9 cellular contexts compared by ENCODE assay signal in the genomic region with DNA sequence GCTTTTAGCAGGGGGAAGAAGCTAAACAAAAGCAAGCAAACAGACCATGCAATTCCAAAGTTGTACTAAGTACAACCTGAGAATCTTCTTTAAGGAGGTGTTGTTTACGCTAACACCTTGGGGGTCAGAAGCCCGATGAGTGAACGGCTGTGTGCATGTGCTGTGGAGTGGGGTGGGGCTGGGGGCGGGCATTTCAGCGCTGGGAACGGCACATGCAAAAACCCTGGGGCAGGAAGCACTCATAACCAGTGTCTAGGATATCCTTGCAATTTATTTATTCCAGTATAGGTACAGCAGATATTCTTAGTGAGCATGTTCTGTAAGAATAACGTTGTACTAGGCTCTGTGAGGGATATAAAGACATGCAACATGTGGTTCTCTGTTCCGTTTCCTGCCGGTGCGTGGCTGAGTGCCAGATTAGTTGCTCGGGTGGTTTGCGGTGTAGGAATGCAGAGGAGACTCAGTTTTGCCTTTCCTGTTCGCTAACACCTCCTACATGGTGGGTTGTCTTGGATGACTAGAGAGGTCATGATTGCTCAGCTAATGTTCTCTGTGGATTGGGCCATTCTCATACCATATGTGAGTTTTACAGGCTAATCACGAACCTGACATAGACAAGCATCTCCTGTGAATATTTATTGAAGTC. TPM values are rescaled to one million over a fixed set of nuclear protein-coding genes. Genes with fewer than 3 reads are reported as not detected.
DNase-seq lines count a peak whose midpoint lies in the region; ATAC-seq and TF ChIP-seq lines count a peak whose summit lies in the region.
"Had no signal": no experiment of that assay in that cellular context is flagged by ENCODE, and none has a peak within 500 bp of the region (broad histone marks: within the 10 kb centered on the region; RNA-seq: fewer than 3 reads in every experiment).

No MANE protein-coding gene starts in this region.

- H3K27me3 Mint-ChIP-seq in T-helper 1 cell treated with Interleukin-12 subunit alpha and Interleukin-12 subunit beta and Interleukin-4 antibody, amounts not matched to agents 30 μg/mL and 1 μg/mL, for 36 hours (ENCODE audit: low read depth) = peaks cover 4% of the 10 kb centered on the region
- peaks cover 2% of the 10 kb centered on the region for H3K27me3 Mint-ChIP-seq in activated naive CD8-positive, alpha-beta T cell treated with anti-CD3 and anti-CD28 coated beads, Interleukin-2, amount 50 U/mL, for 24 hours
- H3K27me3 Mint-ChIP-seq in stimulated activated naive B cell treated with anti-CD40 and anti-IgM and Interleukin-4, amounts not matched to agents 10 μg/mL and 1 μg/mL and 100 μg/mL, for 72 hours = no peaks in the 10 kb centered on the region
- peaks cover 2% of the 10 kb centered on the region for H3K27me3 Mint-ChIP-seq in nephron progenitor cell (ENCODE audit: low read depth, poor library complexity)

- peaks cover 5% of the 10 kb centered on the region for H3K9me3 Mint-ChIP-seq in T-helper 1 cell treated with Interleukin-12 subunit alpha and Interleukin-12 subunit beta and Interleukin-4 antibody, amounts not matched to agents 30 μg/mL and 1 μg/mL, for 36 hours
- peaks cover 4% of the 10 kb centered on the region for H3K9me3 Mint-ChIP-seq in activated naive CD8-positive, alpha-beta T cell treated with anti-CD3 and anti-CD28 coated beads, Interleukin-2, amount 50 U/mL, for 24 hours
- peaks cover 0 to 6% of the 10 kb centered on the region in 2 donors for H3K9me3 Mint-ChIP-seq in stimulated activated naive B cell treated with anti-CD40 and anti-IgM and Interleukin-4, amounts not matched to agents 10 μg/mL and 1 μg/mL and 100 μg/mL, for 72 hours
- H3K9me3 Mint-ChIP-seq in nephron progenitor cell = peaks cover 5% of the 10 kb centered on the region

- H3K36me3 Mint-ChIP-seq in T-helper 1 cell treated with Interleukin-12 subunit alpha and Interleukin-12 subunit beta and Interleukin-4 antibody, amounts not matched to agents 30 μg/mL and 1 μg/mL, for 36 hours (ENCODE audit: low read depth) = peaks cover 38% of the 10 kb centered on the region
- peaks cover 81% of the 10 kb centered on the region for H3K36me3 Mint-ChIP-seq in activated naive CD8-positive, alpha-beta T cell treated with anti-CD3 and anti-CD28 coated beads, Interleukin-2, amount 50 U/mL, for 24 hours (ENCODE audit: low read depth)
- peaks cover 0 to 4% of the 10 kb centered on the region in 2 donors for H3K36me3 Mint-ChIP-seq in stimulated activated naive B cell treated with anti-CD40 and anti-IgM and Interleukin-4, amounts not matched to agents 10 μg/mL and 1 μg/mL and 100 μg/mL, for 72 hours
- H3K36me3 Mint-ChIP-seq in nephron progenitor cell (ENCODE audit: low read depth) = peaks cover 4% of the 10 kb centered on the region

- H3K36me3 ChIP-seq in lower lobe of right lung = no peaks in the 10 kb centered on the region

- peak; percentile 84 for ATAC-seq in GM19023 (IDR thresholded peaks at IDR 0.05; ENCODE audit: unreplicated experiment)
- ATAC-seq in HG03175 (IDR thresholded peaks at IDR 0.05; ENCODE audit: unreplicated experiment) = peak; percentile 96
- peak; percentile 81 for ATAC-seq in activated naive CD8-positive, alpha-beta T cell treated with anti-CD3 and anti-CD28 coated beads, Interleukin-2, amount 50 U/mL, for 24 hours
- peak; percentile 66 to 80 for ATAC-seq in lower lobe of right lung
- ATAC-seq in stimulated activated naive B cell treated with anti-CD40 and anti-IgM and Interleukin-4, amounts not matched to agents 10 μg/mL and 1 μg/mL and 100 μg/mL, for 72 hours (replicated peaks) = peak; percentile 95 to 97

- TF ChIP-seq CTCF in lower lobe of right lung (IDR thresholded peaks at IDR 0.05) (no peak), nephron progenitor cell (IDR thresholded peaks at IDR 0.05) (no peak)

- no peak overlapping the region for H3K4me3 ChIP-seq in lower lobe of right lung

- H3K4me1 Mint-ChIP-seq in T-helper 1 cell treated with Interleukin-12 subunit alpha and Interleukin-12 subunit beta and Interleukin-4 antibody, amounts not matched to agents 30 μg/mL and 1 μg/mL, for 36 hours (ENCODE audit: low read depth) = peaks cover 55% of the 10 kb centered on the region
- peaks cover 85% of the 10 kb centered on the region for H3K4me1 Mint-ChIP-seq in activated naive CD8-positive, alpha-beta T cell treated with anti-CD3 and anti-CD28 coated beads, Interleukin-2, amount 50 U/mL, for 24 hours
- H3K4me1 Mint-ChIP-seq in stimulated activated naive B cell treated with anti-CD40 and anti-IgM and Interleukin-4, amounts not matched to agents 10 μg/mL and 1 μg/mL and 100 μg/mL, for 72 hours = peaks cover 16 to 17% of the 10 kb centered on the region in 2 donors
- no peaks in the 10 kb centered on the region for H3K4me1 Mint-ChIP-seq in nephron progenitor cell

- no peaks in the 10 kb centered on the region for H3K27me3 ChIP-seq in lower lobe of right lung (ENCODE audit: low read depth)

- intact Hi-C loops in lower lobe of right lung (cut with DNase I) = no loop called here

- H3K27ac ChIP-seq in lower lobe of right lung = no peak overlapping the region

- H3K4me1 ChIP-seq in lower lobe of right lung = no peaks in the 10 kb centered on the region

- H3K4me3 Mint-ChIP-seq in T-helper 1 cell treated with Interleukin-12 subunit alpha and Interleukin-12 subunit beta and Interleukin-4 antibody, amounts not matched to agents 30 μg/mL and 1 μg/mL, for 36 hours = peak overlapping the region; percentile 59
- peak overlapping the region; percentile 87 for H3K4me3 Mint-ChIP-seq in activated naive CD8-positive, alpha-beta T cell treated with anti-CD3 and anti-CD28 coated beads, Interleukin-2, amount 50 U/mL, for 24 hours
- peak overlapping the region; percentile 15 to 26 for H3K4me3 Mint-ChIP-seq in stimulated activated naive B cell treated with anti-CD40 and anti-IgM and Interleukin-4, amounts not matched to agents 10 μg/mL and 1 μg/mL and 100 μg/mL, for 72 hours
- H3K4me3 Mint-ChIP-seq in nephron progenitor cell = no peak overlapping the region

- H3K27ac Mint-ChIP-seq in T-helper 1 cell treated with Interleukin-12 subunit alpha and Interleukin-12 subunit beta and Interleukin-4 antibody, amounts not matched to agents 30 μg/mL and 1 μg/mL, for 36 hours = peak overlapping the region; percentile 91
- peak overlapping the region; percentile 99 for H3K27ac Mint-ChIP-seq in activated naive CD8-positive, alpha-beta T cell treated with anti-CD3 and anti-CD28 coated beads, Interleukin-2, amount 50 U/mL, for 24 hours
- peak overlapping the region; percentile 44 for H3K27ac Mint-ChIP-seq in stimulated activated naive B cell treated with anti-CD40 and anti-IgM and Interleukin-4, amounts not matched to agents 10 μg/mL and 1 μg/mL and 100 μg/mL, for 72 hours
- H3K27ac Mint-ChIP-seq in nephron progenitor cell = no peak overlapping the region

- no peaks in the 10 kb centered on the region for H3K9me3 ChIP-seq in lower lobe of right lung

- DNase-seq in activated naive CD8-positive, alpha-beta T cell treated with anti-CD3 and anti-CD28 coated beads, Interleukin-2, amount 50 U/mL, for 24 hours = peak; percentile 89
- DNase-seq in lower lobe of right lung = peak; percentile 66
- DNase-seq in stimulated activated naive B cell treated with anti-CD40 and anti-IgM and Interleukin-4, amounts not matched to agents 10 μg/mL and 1 μg/mL and 100 μg/mL, for 72 hours = peak; percentile 64
- DNase-seq in nephron progenitor cell = no peak
- no peak for DNase-seq in NCI-H446 (lab: John Stamatoyannopoulos, UW)

RNA-seq across cellular contexts. Expression of a gene that starts 3.7 kb away (rescaled TPM):
- 1.2 TPM for total RNA-seq in lower lobe of right lung
- total RNA-seq: frontal cortex had no signal

Comparison
In these comparisons a context has a peak if more than half of its experiments do, and no peak if none do; other contexts are left out.
1. DNase-seq: peak in activated naive CD8-positive, alpha-beta T cell treated with anti-CD3 and anti-CD28 coated beads, Interleukin-2, amount 50 U/mL, for 24 hours (single experiment), lower lobe of right lung (single experiment) and stimulated activated naive B cell treated with anti-CD40 and anti-IgM and Interleukin-4, amounts not matched to agents 10 μg/mL and 1 μg/mL and 100 μg/mL, for 72 hours (single experiment); none in nephron progenitor cell (single experiment) and NCI-H446 (0 of 2).
2. Peak in every context shown above with its lines, with median percentiles within 50 percentile points of each other: ATAC-seq.